18 cellular contexts compared by ENCODE assay signal in the genomic region with DNA sequence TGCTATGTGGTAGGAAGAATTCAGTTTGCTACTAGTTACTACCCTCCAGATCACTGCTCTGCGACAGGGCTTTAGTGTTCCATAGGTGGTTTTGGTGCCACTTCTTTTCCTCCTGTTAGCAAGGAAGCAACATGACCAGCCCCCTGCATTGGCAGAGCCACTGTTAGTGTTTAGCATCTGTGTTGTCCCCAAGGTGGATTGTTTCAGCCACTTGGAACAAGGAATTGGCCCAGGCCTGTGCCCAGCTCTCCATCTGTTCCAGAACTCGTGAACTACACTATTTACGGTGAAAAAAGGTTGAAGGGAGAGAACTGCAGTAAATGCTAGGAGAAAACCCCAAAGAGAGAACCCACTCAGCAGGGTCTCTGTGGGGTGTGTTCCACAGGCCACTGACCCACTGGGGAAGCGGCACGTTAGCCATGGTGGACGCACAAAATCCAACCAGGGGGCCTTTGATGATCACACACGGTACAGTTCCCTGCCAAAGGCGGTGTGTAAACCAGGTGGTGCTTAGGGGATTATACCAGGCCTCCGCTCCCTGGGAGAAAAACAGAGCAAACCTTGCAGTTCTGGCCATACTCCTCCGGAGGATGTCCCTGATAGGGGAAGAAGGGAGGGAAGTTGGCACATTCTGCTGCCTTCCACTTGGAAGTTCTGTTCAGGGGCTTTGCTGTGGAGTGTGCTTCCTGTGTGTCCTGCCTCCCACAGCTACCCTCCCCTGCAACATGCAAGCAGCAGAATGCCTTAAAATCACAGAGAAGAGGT.
DNase-seq lines count a peak whose midpoint lies in the region; TF ChIP-seq lines count a peak whose summit lies in the region.
"Had no signal": no experiment of that assay in that cellular context is flagged by ENCODE, and none has a peak within 500 bp of the region (broad histone marks: within the 10 kb centered on the region; RNA-seq: fewer than 3 reads in every experiment).

No MANE protein-coding gene starts in this region.

- H2AFZ ChIP-seq in smooth muscle cell (ENCODE audit: low read depth) = no peak overlapping the region
- H2AFZ ChIP-seq: GM23338 had no signal

- H3K4me3 Mint-ChIP-seq in glutamatergic neuron (ENCODE audit: unreplicated experiment) = no peak overlapping the region
- H3K4me3 Mint-ChIP-seq: CD8-positive, alpha-beta T cell; GM23338; HFFc6 had no signal

- peak overlapping the region; percentile 76 for H3K27ac Mint-ChIP-seq in glutamatergic neuron (ENCODE audit: unreplicated experiment)
- H3K27ac Mint-ChIP-seq: CD8-positive, alpha-beta T cell; GM23338; HFFc6 had no signal

- peaks cover 2% of the 10 kb centered on the region for H3K9me3 Mint-ChIP-seq in glutamatergic neuron (ENCODE audit: unreplicated experiment)
- H3K9me3 Mint-ChIP-seq: CD8-positive, alpha-beta T cell; GM23338; HFFc6 had no signal

- no peaks in the 10 kb centered on the region for H3F3A ChIP-seq in smooth muscle cell (ENCODE audit: low read depth)

- TF ChIP-seq CTCF in ascending aorta (IDR thresholded peaks at IDR 0.05) (no peak), glutamatergic neuron (IDR thresholded peaks at IDR 0.05; ENCODE audit: partially characterized antibody, unreplicated experiment) (no peak), smooth muscle cell (IDR thresholded peaks at IDR 0.05; ENCODE audit: borderline replicate concordance, insufficient read depth, poor library complexity, severe bottlenecking) (no peak), testis (IDR thresholded peaks at IDR 0.05) (no peak)

- peaks cover 2% of the 10 kb centered on the region for H3K27me3 Mint-ChIP-seq in glutamatergic neuron (ENCODE audit: unreplicated experiment)

- no peak overlapping the region for H3K9ac ChIP-seq in smooth muscle cell (ENCODE audit: low read depth)
- H3K9ac ChIP-seq: KMS-11 had no signal

- H3K9me3 ChIP-seq in ascending aorta (no peaks in the 10 kb centered on the region), smooth muscle cell (replicated peaks; ENCODE audit: low read depth) (no peaks in the 10 kb centered on the region), testis (no peaks in the 10 kb centered on the region)
- H3K9me3 ChIP-seq: Peyer's patch had no signal

- 92% methylated on average over 10 of the region's 10 CpGs for WGBS in smooth muscle cell (ENCODE audit: low lambda C conversion rate)
- WGBS in testis, 2 donors = 70 to 71% methylated on average over 9 to 10 of the region's 10 CpGs

- peaks cover 15 to 44% of the 10 kb centered on the region in 2 donors for H3K4me1 ChIP-seq in ascending aorta
- H3K4me1 ChIP-seq in smooth muscle cell (ENCODE audit: low read depth) = peaks cover 46% of the 10 kb centered on the region
- H3K4me1 ChIP-seq in testis = peaks cover 5% of the 10 kb centered on the region
- H3K4me1 ChIP-seq: Peyer's patch had no signal

- no peaks in the 10 kb centered on the region for H3K27me3 ChIP-seq in ascending aorta
- no peaks in the 10 kb centered on the region for H3K27me3 ChIP-seq in smooth muscle cell (ENCODE audit: low read depth)
- H3K27me3 ChIP-seq in testis = no peaks in the 10 kb centered on the region
- H3K27me3 ChIP-seq: Peyer's patch had no signal

- H3K79me2 ChIP-seq in smooth muscle cell (ENCODE audit: low read depth) = no peaks in the 10 kb centered on the region

- H3K36me3 ChIP-seq in ascending aorta = no peaks in the 10 kb centered on the region
- H3K36me3 ChIP-seq in smooth muscle cell (ENCODE audit: low read depth) = no peaks in the 10 kb centered on the region
- no peaks in the 10 kb centered on the region for H3K36me3 ChIP-seq in testis (ENCODE audit: low read depth, missing control alignments)
- H3K36me3 ChIP-seq: Peyer's patch had no signal

- no peak overlapping the region for H3K4me2 ChIP-seq in smooth muscle cell
- H3K4me2 ChIP-seq: GM23338, KMS-11 had no signal

- peaks cover 5% of the 10 kb centered on the region for H4K20me1 ChIP-seq in smooth muscle cell (ENCODE audit: low read depth)

- H3K4me1 Mint-ChIP-seq in glutamatergic neuron (ENCODE audit: low read depth, unreplicated experiment) = peaks cover 60% of the 10 kb centered on the region

- H3K4me3 ChIP-seq in ascending aorta (no peak overlapping the region), smooth muscle cell (no peak overlapping the region), testis (no peak overlapping the region)
- H3K4me3 ChIP-seq: GM23338, Peyer's patch had no signal

- DNase-seq in DMS 273 (lab: John Stamatoyannopoulos, UW; ENCODE audit: unreplicated experiment) = peak; percentile 27
- DNase-seq in DMS 273 treated with DMSO at 0.1 percent for 48 hours (lab: John Stamatoyannopoulos, UW) = no peak
- DNase-seq in ascending aorta (ENCODE audit: low spot score in 2 of 2) = no peak
- DNase-seq in glutamatergic neuron = no peak
- DNase-seq in smooth muscle cell (lab: John Stamatoyannopoulos, UW; ENCODE audit: unreplicated experiment) = no peak
- no peak for DNase-seq in erythroblast (lab: John Stamatoyannopoulos, UW)
- no peak for DNase-seq in RPMI8226
- no peak for DNase-seq in testis
- DNase-seq: CD8-positive, alpha-beta T cell; HFFc6; NCI-H1092 treated with DMSO at 0.1 percent for 48 hours; NCI-H1694; NCI-H526; Peyer's patch; SHP77 treated with DMSO at 0.1 percent for 48 hours had no signal

- H3K27ac ChIP-seq in ascending aorta (peak overlapping the region; percentile 77 to 79), smooth muscle cell (ENCODE audit: low read depth) (peak overlapping the region; percentile 74), testis (no peak overlapping the region)
- H3K27ac ChIP-seq: 22Rv1, KMS-11, Peyer's patch had no signal

- TF ChIP-seq POLR2A in erythroblast (IDR thresholded peaks at IDR 0.05; ENCODE audit: low read length) = no peak
- TF ChIP-seq POLR2A in testis (IDR thresholded peaks at IDR 0.05) = no peak

- intact Hi-C loops in ascending aorta (cut with DNase I) (no loop called here), testis (cut with DNase I; ENCODE audit: low total_unique reads) (no loop called here)

- H3K36me3 Mint-ChIP-seq in glutamatergic neuron (ENCODE audit: unreplicated experiment) = no peaks in the 10 kb centered on the region
- H3K36me3 Mint-ChIP-seq: CD8-positive, alpha-beta T cell had no signal

Comparison
In these comparisons a context has a peak if more than half of its experiments do, and no peak if none do; other contexts are left out.
1. H3K27ac ChIP-seq: peak in ascending aorta (2 of 2) and smooth muscle cell (single experiment); none in testis (0 of 2).